Comparison of ENCODE assay signal across 27 cellular contexts in genomic region chr9:80678906-80679305, GRCh38.
DNase-seq lines count a peak whose midpoint lies in the region; ATAC-seq, FAIRE-seq and TF ChIP-seq lines count a peak whose summit lies in the region.
"Had no signal": no experiment of that assay in that cellular context is flagged by ENCODE, and none has a peak within 500 bp of the region (broad histone marks: within the 10 kb centered on the region; RNA-seq: fewer than 3 reads in every experiment).

No MANE protein-coding gene starts in this region.

- peak overlapping the region; percentile 62 for H3K27ac Mint-ChIP-seq in astrocyte (ENCODE audit: unreplicated experiment)
- H3K27ac Mint-ChIP-seq in activated CD4-positive, alpha-beta T cell treated with anti-CD3 and anti-CD28 coated beads, Interleukin-2, amount 10 ng/mL, durations not matched to agents 7 days and 5 days = no peak overlapping the region
- H3K27ac Mint-ChIP-seq in activated CD4-positive, alpha-beta T cell treated with anti-CD3 and anti-CD28 coated beads for 36 hours = no peak overlapping the region
- H3K27ac Mint-ChIP-seq: CD14-positive monocyte; CD4-positive, alpha-beta T cell; CD8-positive, alpha-beta memory T cell; GM23338; H9 had no signal

- no peaks in the 10 kb centered on the region for H4K20me1 ChIP-seq in astrocyte (ENCODE audit: insufficient read depth, low read length)
- no peaks in the 10 kb centered on the region for H4K20me1 ChIP-seq in hepatocyte (ENCODE audit: insufficient read depth, poor library complexity, severe bottlenecking)
- H4K20me1 ChIP-seq: BLaER1 treated with 17β-estradiol and CSF1 and Interleukin-3, amounts not matched to agents 10 nM and 100 nM had no signal

- H3K9ac ChIP-seq in astrocyte (ENCODE audit: low read length) (no peak overlapping the region), trophoblast cell (ENCODE audit: low read length) (no peak overlapping the region)
- H3K9ac ChIP-seq: BLaER1 treated with 17β-estradiol and CSF1 and Interleukin-3, amounts not matched to agents 10 nM and 100 nM had no signal

- H3K9me2 ChIP-seq in hepatocyte (replicated peaks; ENCODE audit: insufficient read depth) = no peaks in the 10 kb centered on the region

- H4K12ac ChIP-seq in trophoblast cell (ENCODE audit: low read depth, low read length) = no peak overlapping the region

- H3K4ac ChIP-seq in trophoblast cell (ENCODE audit: low read depth, low read length) = no peak overlapping the region

- no peaks in the 10 kb centered on the region for H3K4me1 ChIP-seq in astrocyte (ENCODE audit: insufficient read depth, low read length)
- H3K4me1 ChIP-seq in hepatocyte (ENCODE audit: insufficient read depth) = no peaks in the 10 kb centered on the region
- peaks cover 0 to 2% of the 10 kb centered on the region in 2 experiments for H3K4me1 ChIP-seq in trophoblast cell (ENCODE audit: control insufficient read depth in 1 of 2, insufficient read depth in 2 of 2, low read length in 2 of 2)
- H3K4me1 ChIP-seq: A549; BE2C; BLaER1 treated with 17β-estradiol and CSF1 and Interleukin-3, amounts not matched to agents 10 nM and 100 nM had no signal

- H3K9me3 Mint-ChIP-seq in astrocyte (ENCODE audit: unreplicated experiment) = no peaks in the 10 kb centered on the region
- H3K9me3 Mint-ChIP-seq in activated CD4-positive, alpha-beta T cell treated with anti-CD3 and anti-CD28 coated beads, Interleukin-2, amount 10 ng/mL, durations not matched to agents 7 days and 5 days = no peaks in the 10 kb centered on the region
- H3K9me3 Mint-ChIP-seq in activated CD4-positive, alpha-beta T cell treated with anti-CD3 and anti-CD28 coated beads for 36 hours (ENCODE audit: low read depth) = peaks cover 2% of the 10 kb centered on the region
- H3K9me3 Mint-ChIP-seq: CD4-positive, alpha-beta T cell; GM23338; H9 had no signal

- peak overlapping the region; percentile 84 for H2BK12ac ChIP-seq in trophoblast cell (ENCODE audit: low read length)

- H3K4me3 Mint-ChIP-seq in astrocyte (ENCODE audit: unreplicated experiment) = no peak overlapping the region
- no peak overlapping the region for H3K4me3 Mint-ChIP-seq in activated CD4-positive, alpha-beta T cell treated with anti-CD3 and anti-CD28 coated beads, Interleukin-2, amount 10 ng/mL, durations not matched to agents 7 days and 5 days
- no peak overlapping the region for H3K4me3 Mint-ChIP-seq in activated CD4-positive, alpha-beta T cell treated with anti-CD3 and anti-CD28 coated beads for 36 hours
- H3K4me3 Mint-ChIP-seq: CD14-positive monocyte; CD4-positive, alpha-beta T cell; CD8-positive, alpha-beta memory T cell; GM23338; H9 had no signal

- H3K27me3 Mint-ChIP-seq in astrocyte (ENCODE audit: low read depth, unreplicated experiment) = no peaks in the 10 kb centered on the region
- no peaks in the 10 kb centered on the region for H3K27me3 Mint-ChIP-seq in activated CD4-positive, alpha-beta T cell treated with anti-CD3 and anti-CD28 coated beads, Interleukin-2, amount 10 ng/mL, durations not matched to agents 7 days and 5 days
- H3K27me3 Mint-ChIP-seq in activated CD4-positive, alpha-beta T cell treated with anti-CD3 and anti-CD28 coated beads for 36 hours = no peaks in the 10 kb centered on the region
- H3K27me3 Mint-ChIP-seq: CD4-positive, alpha-beta T cell; CD8-positive, alpha-beta memory T cell had no signal

- H3K27me3 ChIP-seq in astrocyte (ENCODE audit: insufficient read depth, low read length) = no peaks in the 10 kb centered on the region
- H3K27me3 ChIP-seq in hepatocyte = no peaks in the 10 kb centered on the region
- no peaks in the 10 kb centered on the region for H3K27me3 ChIP-seq in trophoblast cell (ENCODE audit: insufficient read depth, low read length)
- H3K27me3 ChIP-seq: BE2C; BLaER1 treated with 17β-estradiol and CSF1 and Interleukin-3, amounts not matched to agents 10 nM and 100 nM had no signal

- intact Hi-C loops in activated CD4-positive, alpha-beta T cell treated with anti-CD3 and anti-CD28 coated beads for 36 hours (cut with DNase I, micrococcal nuclease) = no loop called here

- WGBS in hepatocyte (ENCODE audit: low lambda C conversion rate, missing lambda C conversion rate) = 85% methylated on average over 2 of the region's 2 CpGs
- no CpG with 5 or more reads among the region's 2 CpGs for WGBS in trophoblast cell (ENCODE audit: extremely low coverage, insufficient coverage, insufficient read length)

- DNase-seq in astrocyte (ENCODE audit: low read depth) (no peak), epithelial cell of esophagus (ENCODE audit: low read depth) (peak; percentile 55), hepatocyte (ENCODE audit: low spot score) (no peak), trophoblast cell (no peak), cerebellar cortex (ENCODE audit: low spot score) (no peak), NCI-H2227 treated with DMSO at 0.1 percent for 48 hours (lab: John Stamatoyannopoulos, UW) (no peak)
- DNase-seq in activated CD4-positive, alpha-beta T cell treated with anti-CD3 and anti-CD28 coated beads, Interleukin-2, amount 10 ng/mL, durations not matched to agents 7 days and 5 days = no peak
- no peak for DNase-seq in activated CD4-positive, alpha-beta T cell treated with anti-CD3 and anti-CD28 coated beads for 36 hours
- DNase-seq: 8988T; ACHN; AML-193; BE2C; CD4-positive, alpha-beta T cell; CD8-positive, alpha-beta memory T cell; DMS 273 treated with DMSO at 0.1 percent for 48 hours; DMS79; EL; GDM1; H9 had no signal

- peaks cover 13% of the 10 kb centered on the region for H3K4me1 Mint-ChIP-seq in astrocyte (ENCODE audit: low read depth, unreplicated experiment)
- no peaks in the 10 kb centered on the region for H3K4me1 Mint-ChIP-seq in activated CD4-positive, alpha-beta T cell treated with anti-CD3 and anti-CD28 coated beads, Interleukin-2, amount 10 ng/mL, durations not matched to agents 7 days and 5 days
- no peaks in the 10 kb centered on the region for H3K4me1 Mint-ChIP-seq in activated CD4-positive, alpha-beta T cell treated with anti-CD3 and anti-CD28 coated beads for 36 hours
- H3K4me1 Mint-ChIP-seq: CD14-positive monocyte; CD8-positive, alpha-beta memory T cell; GM23338; H9 had no signal

- H3K79me2 ChIP-seq in astrocyte (ENCODE audit: insufficient read depth, low read length) (no peaks in the 10 kb centered on the region), hepatocyte (no peaks in the 10 kb centered on the region), trophoblast cell (ENCODE audit: control insufficient read depth, insufficient read depth, low read length, poor library complexity) (no peaks in the 10 kb centered on the region)

- POLR2A ChIA-PET in activated CD4-positive, alpha-beta T cell treated with anti-CD3 and anti-CD28 coated beads, Interleukin-2, amount 10 ng/mL, durations not matched to agents 7 days and 5 days (lab: Charles Lee) = no interaction called here
- POLR2A ChIA-PET in activated CD4-positive, alpha-beta T cell treated with anti-CD3 and anti-CD28 coated beads for 36 hours (lab: Charles Lee) = no interaction called here

- no peaks in the 10 kb centered on the region for H3K9me3 ChIP-seq in astrocyte (ENCODE audit: insufficient read depth, low read depth, low read length)
- no peaks in the 10 kb centered on the region for H3K9me3 ChIP-seq in hepatocyte (ENCODE audit: low read depth)
- no peaks in the 10 kb centered on the region for H3K9me3 ChIP-seq in trophoblast cell (ENCODE audit: insufficient read depth, low read depth, low read length)
- H3K9me3 ChIP-seq: A549; BE2C; BLaER1 treated with 17β-estradiol and CSF1 and Interleukin-3, amounts not matched to agents 10 nM and 100 nM had no signal

- H4K91ac ChIP-seq in trophoblast cell (ENCODE audit: low read depth, low read length) = peak overlapping the region; percentile 83

- H3K27ac ChIP-seq in astrocyte (ENCODE audit: low read depth, low read length) (no peak overlapping the region), hepatocyte (peak overlapping the region; percentile 11), trophoblast cell (ENCODE audit: low read depth, low read length) (peak overlapping the region; percentile 97)
- H3K27ac ChIP-seq: A549; BLaER1 treated with 17β-estradiol and CSF1 and Interleukin-3, amounts not matched to agents 10 nM and 100 nM had no signal

- H2BK120ac ChIP-seq in trophoblast cell (ENCODE audit: insufficient read depth, low read length, poor library complexity) = peak overlapping the region; percentile 51

- ATAC-seq in activated CD4-positive, alpha-beta T cell treated with anti-CD3 and anti-CD28 coated beads for 36 hours = no peak
- ATAC-seq: A549, GM12878, GM23338, HCT116 had no signal

- no peaks in the 10 kb centered on the region for H3K36me3 Mint-ChIP-seq in astrocyte (ENCODE audit: low read depth, unreplicated experiment)
- H3K36me3 Mint-ChIP-seq in activated CD4-positive, alpha-beta T cell treated with anti-CD3 and anti-CD28 coated beads, Interleukin-2, amount 10 ng/mL, durations not matched to agents 7 days and 5 days (ENCODE audit: low read depth) = no peaks in the 10 kb centered on the region
- H3K36me3 Mint-ChIP-seq in activated CD4-positive, alpha-beta T cell treated with anti-CD3 and anti-CD28 coated beads for 36 hours (ENCODE audit: low read depth) = no peaks in the 10 kb centered on the region
- H3K36me3 Mint-ChIP-seq: CD14-positive monocyte; CD8-positive, alpha-beta memory T cell had no signal

- H3K79me1 ChIP-seq in trophoblast cell (ENCODE audit: low read length) = peaks cover 6% of the 10 kb centered on the region

- no peak overlapping the region for H2AK5ac ChIP-seq in trophoblast cell (ENCODE audit: low read length)

- H2BK5ac ChIP-seq in trophoblast cell (ENCODE audit: low read depth, low read length, poor library complexity) = peak overlapping the region; percentile 96

- H3K4me2 ChIP-seq in astrocyte (ENCODE audit: low read length) = no peak overlapping the region
- H3K4me2 ChIP-seq in hepatocyte = no peak overlapping the region
- H3K4me2 ChIP-seq in trophoblast cell (ENCODE audit: low read length) = no peak overlapping the region
- H3K4me2 ChIP-seq: A549; BLaER1 treated with 17β-estradiol and CSF1 and Interleukin-3, amounts not matched to agents 10 nM and 100 nM; GM23338 had no signal

- CTCF ChIA-PET in activated CD4-positive, alpha-beta T cell treated with anti-CD3 and anti-CD28 coated beads, Interleukin-2, amount 10 ng/mL, durations not matched to agents 7 days and 5 days (lab: Charles Lee) = no interaction called here
- CTCF ChIA-PET in activated CD4-positive, alpha-beta T cell treated with anti-CD3 and anti-CD28 coated beads for 36 hours (lab: Charles Lee) = no interaction called here

- TF ChIP-seq CTCF in astrocyte (IDR thresholded peaks at IDR 0.05; ENCODE audit: insufficient read depth, low read depth, low read length) (no peak), epithelial cell of esophagus (IDR thresholded peaks at IDR 0.05; ENCODE audit: insufficient read depth, low read depth, low read length, missing control alignments) (no peak), hepatocyte (IDR thresholded peaks at IDR 0.05; ENCODE audit: poor library complexity) (no peak)

- H3K4me3 ChIP-seq in astrocyte (ENCODE audit: insufficient read depth, low read depth, low read length) (no peak overlapping the region), epithelial cell of esophagus (ENCODE audit: low read length) (no peak overlapping the region), hepatocyte (no peak overlapping the region), trophoblast cell (ENCODE audit: low read depth, low read length) (no peak overlapping the region)
- H3K4me3 ChIP-seq: A549; BLaER1 treated with 17β-estradiol and CSF1 and Interleukin-3, amounts not matched to agents 10 nM and 100 nM; GM12878; GM23338 had no signal

- H2AFZ ChIP-seq in astrocyte (ENCODE audit: low read depth, low read length) (no peak overlapping the region), hepatocyte (no peak overlapping the region), trophoblast cell (ENCODE audit: insufficient read depth, low read length, poor library complexity) (no peak overlapping the region)
- H2AFZ ChIP-seq: GM23338 had no signal

- H3K14ac ChIP-seq in trophoblast cell (ENCODE audit: low read length) = no peak overlapping the region

- H4K8ac ChIP-seq in trophoblast cell (ENCODE audit: low read depth, low read length) = peak overlapping the region; percentile 60

- peak overlapping the region; percentile 75 for H3K18ac ChIP-seq in trophoblast cell (ENCODE audit: low read length)

- FAIRE-seq in astrocyte (lab: Jason Lieb, UNC) = no peak
- FAIRE-seq: A549, D721Med, GM12878, GM19239 had no signal

- H3K36me3 ChIP-seq in astrocyte (ENCODE audit: insufficient read depth, low read length) (no peaks in the 10 kb centered on the region), hepatocyte (replicated peaks; ENCODE audit: insufficient read depth, low read depth) (no peaks in the 10 kb centered on the region), trophoblast cell (ENCODE audit: control insufficient read depth in 1 of 2, insufficient read depth in 2 of 2, low read length in 2 of 2) (no peaks in the 10 kb centered on the region)
- H3K36me3 ChIP-seq: BE2C; BLaER1 treated with 17β-estradiol and CSF1 and Interleukin-3, amounts not matched to agents 10 nM and 100 nM had no signal

- no peak overlapping the region for H3K23ac ChIP-seq in trophoblast cell (ENCODE audit: low read length)
